32 cellular contexts compared by ENCODE assay signal in the genomic region with DNA sequence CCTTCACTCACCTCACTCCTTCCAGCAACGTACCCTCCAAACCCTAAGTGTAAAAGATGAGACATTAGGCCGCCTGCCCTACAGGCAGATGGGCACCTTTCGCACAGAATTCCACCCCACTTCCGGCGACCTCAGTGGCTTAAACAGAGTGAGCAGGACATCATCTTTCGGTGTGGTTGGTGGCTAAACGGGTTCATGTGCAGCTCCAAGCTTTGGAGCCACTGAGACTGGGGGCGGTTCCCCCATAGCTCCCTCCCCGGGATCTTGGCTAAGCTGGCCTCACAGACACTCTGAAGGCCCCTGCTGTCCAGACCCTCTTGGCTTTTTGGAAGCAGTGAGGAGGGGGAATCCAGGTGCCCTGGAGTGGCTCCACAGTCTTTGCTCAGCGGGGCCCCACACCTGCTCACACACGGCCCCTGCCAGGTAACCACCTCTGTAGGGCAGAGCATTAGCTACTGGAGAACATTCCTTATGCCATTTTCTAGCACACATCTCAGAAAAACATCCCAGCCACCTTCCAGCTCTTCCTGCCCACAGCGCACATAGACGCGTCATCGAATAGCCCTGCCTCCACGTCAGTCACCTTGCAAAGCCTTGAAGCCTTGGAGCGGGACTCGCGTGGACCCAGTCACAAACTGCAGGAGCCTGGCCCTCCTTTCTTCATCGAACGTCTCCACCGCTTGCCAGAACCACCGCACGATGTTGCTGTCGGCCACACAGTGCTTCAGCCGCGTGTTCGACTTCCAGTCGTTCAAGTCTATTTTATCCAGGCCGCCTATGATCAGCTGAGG.
DNase-seq lines count a peak whose midpoint lies in the region; ATAC-seq, FAIRE-seq and TF ChIP-seq lines count a peak whose summit lies in the region.
"Had no signal": no experiment of that assay in that cellular context is flagged by ENCODE, and none has a peak within 500 bp of the region (broad histone marks: within the 10 kb centered on the region; RNA-seq: fewer than 3 reads in every experiment).

No MANE protein-coding gene starts in this region.

- POLR2A ChIA-PET in GM12878 (lab: Charles Lee) = no interaction called here

- no peak overlapping the region for H3K4me3 ChIP-seq in GM12878
- H3K4me3 ChIP-seq: adrenal gland, sigmoid colon, SJCRH30, thyroid gland had no signal

- no peak overlapping the region for H3K27ac ChIP-seq in GM12878 (ENCODE audit: control insufficient read depth, insufficient read depth)
- H3K27ac ChIP-seq: brain microvascular endothelial cell, SJCRH30, thyroid gland had no signal

- H3K27me3 ChIP-seq in GM12878 (replicated peaks in 1 of 2; ENCODE audit: control insufficient read depth in 2 of 2, insufficient read depth in 2 of 2, low read length in 1 of 2) = no peaks in the 10 kb centered on the region
- H3K27me3 ChIP-seq: adrenal gland, brain microvascular endothelial cell, sigmoid colon, SJCRH30, thyroid gland had no signal

- no TSS peak for BruUV-seq in GM12878 (replicated peaks; lab: Mats Ljungman, UMichigan)

- H4K20me1 ChIP-seq in GM12878 (ENCODE audit: control insufficient read depth, insufficient read depth) = no peaks in the 10 kb centered on the region

- peak; percentile 59 for DNase-seq in cardiac septum (ENCODE audit: low spot score)
- DNase-seq in left cardiac atrium = no peak
- no peak for DNase-seq in GM12878 (ENCODE audit: low read depth, low spot score)
- peak; percentile 39 for DNase-seq in mesenteric fat pad (ENCODE audit: low spot score)
- DNase-seq in NCI-H2171 (lab: John Stamatoyannopoulos, UW) = no peak
- DNase-seq in DMS 273 (lab: John Stamatoyannopoulos, UW; ENCODE audit: unreplicated experiment) = no peak
- DNase-seq: ACHN; activated CD4-positive, alpha-beta T cell treated with anti-CD3 and anti-CD28 coated beads, Interleukin-2, amount 50 U/mL, for 4 hours; activated gamma-delta T cell treated with Interleukin-2 at 50 U/mL for 16 hours; activated T-cell treated with anti-CD3 and anti-CD28 coated beads for 4 hours; brain microvascular endothelial cell; Caco-2; DMS79 treated with DMSO at 0.1 percent for 48 hours; effector memory CD4-positive, alpha-beta T cell; foreskin fibroblast; GF-D8; KG1; mammary epithelial cell; NCI-H1417; NCI-H2029 treated with DMSO at 0.1 percent for 48 hours; NCI-H345; NCI-H748 treated with DMSO at 0.1 percent for 48 hours; sigmoid colon; stimulated activated naive CD4-positive, alpha-beta T cell treated with Interleukin-2 at 50 U/mL for 16 hours; T-cell; thyroid gland had no signal

- in situ Hi-C loops in GM12878 (cut with MboI) = no loop called here

- no peak for TF ChIP-seq EP300 in GM12878 (IDR thresholded peaks at IDR 0.05; ENCODE audit: borderline replicate concordance in 1 of 2, control insufficient read depth in 1 of 2, low read depth in 2 of 2, low read length in 2 of 2)

- ATAC-seq in left cardiac atrium (no peak), GM12878 (no peak), GM19397 (IDR thresholded peaks at IDR 0.05; ENCODE audit: unreplicated experiment) (no peak)
- ATAC-seq: esophagus mucosa, HCT116, T-cell had no signal

- RAD21 ChIA-PET in GM12878 (lab: Charles Lee; ENCODE audit: unreplicated experiment) = no interaction called here

- no peak for TF ChIP-seq CTCF in GM12878 (IDR thresholded peaks at IDR 0.05 in 2 of 3, conservative IDR thresholded peaks at IDR 0.05 in 1 of 3; ENCODE audit: control insufficient read depth in 2 of 3, extremely low read depth in 1 of 3, insufficient read depth in 1 of 3, low read depth in 3 of 3, low read length in 3 of 3)

- TF ChIP-seq RAD21 in GM12878 (IDR thresholded peaks at IDR 0.05; ENCODE audit: insufficient read depth, low read depth, low read length) = no peak

- WGBS in GM12878 (ENCODE audit: insufficient coverage, insufficient replicate concordance, low lambda C conversion rate, missing lambda C conversion rate) = 98% methylated on average over 30 of the region's 30 CpGs

- intact Hi-C loops in cardiac septum (cut with DNase I) = no loop called here
- intact Hi-C loops in left cardiac atrium (cut with DNase I) = no loop called here
- intact Hi-C loops in GM12878 (cut with micrococcal nuclease; ENCODE audit: unreplicated experiment) = no loop called here

- CTCF ChIA-PET in GM12878 (lab: Yijun Ruan, JAX) = interaction anchor here (1.1 to 1.9 kb wide), 3 partner anchors 274 to 279 kb away, joined by 3 to 9 read pairs (median 6); no protein-coding TSS in a partner anchor

- no peaks in the 10 kb centered on the region; the same call in 1 of the 2 replicates for H3K4me1 ChIP-seq in GM12878 (ENCODE audit: control insufficient read depth, insufficient read depth, low read length)
- H3K4me1 ChIP-seq: SJCRH30, thyroid gland had no signal

- peak; percentile 21; the same call in 1 of the 2 replicates for TF ChIP-seq POLR2A in GM12878 (IDR thresholded peaks at IDR 0.05; ENCODE audit: low read depth, low read length)

- no peak overlapping the region for H3K4me2 ChIP-seq in GM12878 (ENCODE audit: control insufficient read depth, insufficient read depth)

- FAIRE-seq in GM12878 (lab: Jason Lieb, UNC) = no peak
- FAIRE-seq: HTR-8/SVneo had no signal

- H3K79me2 ChIP-seq in GM12878 (ENCODE audit: control insufficient read depth, insufficient read depth, low read length) = no peaks in the 10 kb centered on the region

- H2AFZ ChIP-seq in GM12878 (ENCODE audit: control insufficient read depth, low read depth, low read length) = no peak overlapping the region

- peaks cover 23 to 40% of the 10 kb centered on the region in 2 experiments for H3K36me3 ChIP-seq in GM12878 (ENCODE audit: control insufficient read depth in 2 of 2, insufficient read depth in 2 of 2, low read length in 1 of 2)

- SMC1A ChIA-PET in GM12878 (lab: Charles Lee; ENCODE audit: uncharacterized antibody, unreplicated experiment) = no interaction called here

- H3K9me3 ChIP-seq in GM12878 (replicated peaks; ENCODE audit: control insufficient read depth, insufficient read depth, low read length) = no peaks in the 10 kb centered on the region
- H3K9me3 ChIP-seq: adrenal gland, Caco-2, sigmoid colon, SJCRH30, thyroid gland had no signal

- H3K9ac ChIP-seq in GM12878 (ENCODE audit: control insufficient read depth, insufficient read depth, low read length) = no peak overlapping the region

TF ChIP-seq in GM12878, 131 proteins besides CTCF, POLR2A, EP300 and RAD21 (continues in another document):
- TF ChIP-seq ATF7 (IDR thresholded peaks at IDR 0.05; ENCODE audit: low read depth) (no peak), NRF1 (conservative IDR thresholded peaks at IDR 0.05; ENCODE audit: low read depth, low read length) (no peak), PAX5 (IDR thresholded peaks at IDR 0.05; ENCODE audit: borderline replicate concordance, low read depth, low read length) (no peak), E2F4 (IDR thresholded peaks at IDR 0.05; ENCODE audit: low read depth, low read length) (no peak), TARDBP (IDR thresholded peaks at IDR 0.05; ENCODE audit: borderline replicate concordance) (no peak), REST (IDR thresholded peaks at IDR 0.05; ENCODE audit: low read depth, low read length) (no peak), ATF3 (IDR thresholded peaks at IDR 0.05; ENCODE audit: borderline replicate concordance, extremely low read depth, low read depth, low read length) (no peak), IKZF1 (conservative IDR thresholded peaks at IDR 0.05) (no peak)

Comparison
In these comparisons a context has a peak if more than half of its experiments do, and no peak if none do; other contexts are left out.
1. DNase-seq: peak in cardiac septum (single experiment) and mesenteric fat pad (single experiment); none in left cardiac atrium (single experiment), GM12878 (single experiment), NCI-H2171 (single experiment) and DMS 273 (single experiment).